In genomic region chr11:71470956-71471355, GRCh38 we compare ENCODE assay signal across 1 cellular context.
TF ChIP-seq lines count a peak whose summit lies in the region.

No MANE protein-coding gene starts in this region.

TF ChIP-seq in H1, 55 proteins besides CTCF, POLR2A, EP300 and RAD21:
- TF ChIP-seq KDM5A (IDR thresholded peaks at IDR 0.05; ENCODE audit: low read length) (no peak), BCL11A (IDR thresholded peaks at IDR 0.05; ENCODE audit: low read depth in 2 of 2, low read length in 2 of 2) (no peak), POU5F1 (IDR thresholded peaks at IDR 0.05; ENCODE audit: low read depth, low read length) (no peak), SIX5 (IDR thresholded peaks at IDR 0.05; ENCODE audit: low read depth, low read length) (no peak), SAP30 (IDR thresholded peaks at IDR 0.05; ENCODE audit: insufficient read depth, insufficient replicate concordance, low read length) (no peak), CEBPB (IDR thresholded peaks at IDR 0.05; ENCODE audit: low read depth, low read length) (no peak), PHF8 (conservative IDR thresholded peaks at IDR 0.05; ENCODE audit: low read depth, low read length) (no peak), HDAC2 (IDR thresholded peaks at IDR 0.05; ENCODE audit: borderline replicate concordance in 1 of 2, low read depth in 2 of 2, low read length in 2 of 2) (no peak), FOSL1 (IDR thresholded peaks at IDR 0.05; ENCODE audit: insufficient read depth, low read depth, low read length) (no peak), JUN (IDR thresholded peaks at IDR 0.05; ENCODE audit: low read depth, low read length) (no peak), CREB1 (IDR thresholded peaks at IDR 0.05) (no peak), MAFK (IDR thresholded peaks at IDR 0.05; ENCODE audit: low read depth, low read length) (no peak), HDAC6 (IDR thresholded peaks at IDR 0.05; ENCODE audit: low read depth, low read length) (no peak), YY1 (IDR thresholded peaks at IDR 0.05; ENCODE audit: low read depth, low read length) (no peak)
